ENCODE assay signal across 1 cellular context in genomic region chr1:1614204-1614953, GRCh38.
TF ChIP-seq lines count a peak whose summit lies in the region.

No MANE protein-coding gene starts in this region.

TF ChIP-seq in K562, 482 proteins besides CTCF, POLR2A, EP300 and RAD21 (continued from another document and continues in another):
- TF ChIP-seq SNRNP70 (optimal IDR thresholded peaks at IDR 0.05; ENCODE audit: low read depth, low read length): no peak
- TF ChIP-seq ZNF668 (CRISPR knock-in tag; IDR thresholded peaks at IDR 0.05): no peak
- TF ChIP-seq MTA2 (IDR thresholded peaks at IDR 0.05; ENCODE audit: low read depth): no peak
- TF ChIP-seq PHF21A (IDR thresholded peaks at IDR 0.05; ENCODE audit: borderline replicate concordance, low read depth): 0 out of 2 replicates have a peak, but pooled peaks have one; percentile 7
- TF ChIP-seq EP400 (IDR thresholded peaks at IDR 0.05): no peak; the same call in 1 of the 2 replicates
- no peak for TF ChIP-seq THAP12 (CRISPR knock-in tag; IDR thresholded peaks at IDR 0.05)
- TF ChIP-seq IRF1 (CRISPR knock-in tag; IDR thresholded peaks at IDR 0.05; ENCODE audit: borderline replicate concordance): no peak
- no peak for TF ChIP-seq ZNF311 (CRISPR knock-in tag; IDR thresholded peaks at IDR 0.05)
- no peak for TF ChIP-seq ARID3A (IDR thresholded peaks at IDR 0.05; ENCODE audit: borderline replicate concordance, low read depth, low read length)
- TF ChIP-seq ATF3 (IDR thresholded peaks at IDR 0.05): 0 out of 2 replicates have a peak, but pooled peaks have one; percentile 5
- no peak for TF ChIP-seq ATF3 (CRISPR knock-in tag; conservative IDR thresholded peaks at IDR 0.05)
- TF ChIP-seq BCOR (IDR thresholded peaks at IDR 0.05): no peak
- no peak for TF ChIP-seq DIDO1 (tag; IDR thresholded peaks at IDR 0.05; ENCODE audit: low read depth)
- no peak for TF ChIP-seq ZNF778 (CRISPR knock-in tag; IDR thresholded peaks at IDR 0.05)
- TF ChIP-seq RREB1 (CRISPR knock-in tag; IDR thresholded peaks at IDR 0.05): no peak
- TF ChIP-seq ZNF175 (CRISPR knock-in tag; IDR thresholded peaks at IDR 0.05; ENCODE audit: low read depth): no peak
- no peak for TF ChIP-seq NCOA1 (IDR thresholded peaks at IDR 0.05; ENCODE audit: low read depth)
- no peak for TF ChIP-seq HMGN3 (IDR thresholded peaks at IDR 0.05; ENCODE audit: borderline replicate concordance, extremely low read depth, insufficient read length, low read depth, low read length)
- TF ChIP-seq ZNF274 (IDR thresholded peaks at IDR 0.05; ENCODE audit: borderline replicate concordance, low read depth, low read length): no peak
- TF ChIP-seq ZNF398 (CRISPR knock-in tag; IDR thresholded peaks at IDR 0.05): no peak
- TF ChIP-seq TARDBP (IDR thresholded peaks at IDR 0.05): no peak
- TF ChIP-seq DPF2 (IDR thresholded peaks at IDR 0.05): peak; percentile 13; the same call in 1 of the 2 replicates
- TF ChIP-seq E2F3 (CRISPR knock-in tag; IDR thresholded peaks at IDR 0.05): no peak
- no peak for TF ChIP-seq FIP1L1 (IDR thresholded peaks at IDR 0.05; ENCODE audit: low read depth, low read length, poor library complexity, severe bottlenecking)
- no peak for TF ChIP-seq ESRRB (CRISPR knock-in tag; IDR thresholded peaks at IDR 0.05; ENCODE audit: borderline replicate concordance)
- TF ChIP-seq GTF2F1 (IDR thresholded peaks at IDR 0.05; ENCODE audit: low read depth, low read length): no peak
- TF ChIP-seq USF1 (CRISPR knock-in tag; IDR thresholded peaks at IDR 0.05): peak; percentile 87
- peak; percentile 64 for TF ChIP-seq ETV1 (tag; conservative IDR thresholded peaks at IDR 0.05; ENCODE audit: low read depth)
- no peak for TF ChIP-seq ZNF12 (CRISPR knock-in tag; IDR thresholded peaks at IDR 0.05)
- no peak for TF ChIP-seq CREB3 (tag; conservative IDR thresholded peaks at IDR 0.05; ENCODE audit: low read depth)
- no peak for TF ChIP-seq ELF1 (tag; IDR thresholded peaks at IDR 0.05)
- no peak for TF ChIP-seq SREBF1 (IDR thresholded peaks at IDR 0.05; ENCODE audit: borderline replicate concordance, low read depth, low read length)
- TF ChIP-seq HMBOX1 (IDR thresholded peaks at IDR 0.05): no peak
- TF ChIP-seq NONO (IDR thresholded peaks at IDR 0.05; ENCODE audit: low read depth in 2 of 2, low read length in 1 of 2): no peak
- TF ChIP-seq ARHGAP35 (IDR thresholded peaks at IDR 0.05; ENCODE audit: partially characterized antibody): no peak
- no peak for TF ChIP-seq CCAR2 (IDR thresholded peaks at IDR 0.05; ENCODE audit: low read depth, low read length)
- no peak for TF ChIP-seq ZNF217 (CRISPR knock-in tag; IDR thresholded peaks at IDR 0.05)
- TF ChIP-seq E2F6 (IDR thresholded peaks at IDR 0.05; ENCODE audit: borderline replicate concordance in 1 of 2, extremely low read depth in 1 of 2, insufficient read depth in 1 of 2, insufficient read length in 1 of 2, low read depth in 1 of 2, low read length in 1 of 2, poor library complexity in 1 of 2, severe bottlenecking in 1 of 2): peak in 1 of 2 experiments; percentile 46
- TF ChIP-seq ZKSCAN8 (CRISPR knock-in tag; IDR thresholded peaks at IDR 0.05): no peak
- no peak for TF ChIP-seq NR1H2 (CRISPR knock-in tag; IDR thresholded peaks at IDR 0.05)
- TF ChIP-seq NR2C1 (IDR thresholded peaks at IDR 0.05): no peak
- no peak for TF ChIP-seq NR2C1 (tag; IDR thresholded peaks at IDR 0.05)
- no peak for TF ChIP-seq POLR2B (IDR thresholded peaks at IDR 0.05; ENCODE audit: low read depth, partially characterized antibody)
- TF ChIP-seq ARID2 (IDR thresholded peaks at IDR 0.05): no peak
- TF ChIP-seq ZFP30 (CRISPR knock-in tag; IDR thresholded peaks at IDR 0.05; ENCODE audit: borderline replicate concordance): no peak
- TF ChIP-seq HNRNPK (IDR thresholded peaks at IDR 0.05; ENCODE audit: low read depth, low read length, poor library complexity, severe bottlenecking): no peak
- no peak for TF ChIP-seq ZNF146 (CRISPR knock-in tag; IDR thresholded peaks at IDR 0.05; ENCODE audit: unreplicated experiment)
- no peak for TF ChIP-seq ZNF707 (CRISPR knock-in tag; conservative IDR thresholded peaks at IDR 0.05)
- no peak for TF ChIP-seq U2AF1 (optimal IDR thresholded peaks at IDR 0.05; ENCODE audit: low read depth, low read length)
- TF ChIP-seq ZBTB2 (IDR thresholded peaks at IDR 0.05): no peak
